8 cellular contexts compared by ENCODE assay signal in the genomic region with DNA sequence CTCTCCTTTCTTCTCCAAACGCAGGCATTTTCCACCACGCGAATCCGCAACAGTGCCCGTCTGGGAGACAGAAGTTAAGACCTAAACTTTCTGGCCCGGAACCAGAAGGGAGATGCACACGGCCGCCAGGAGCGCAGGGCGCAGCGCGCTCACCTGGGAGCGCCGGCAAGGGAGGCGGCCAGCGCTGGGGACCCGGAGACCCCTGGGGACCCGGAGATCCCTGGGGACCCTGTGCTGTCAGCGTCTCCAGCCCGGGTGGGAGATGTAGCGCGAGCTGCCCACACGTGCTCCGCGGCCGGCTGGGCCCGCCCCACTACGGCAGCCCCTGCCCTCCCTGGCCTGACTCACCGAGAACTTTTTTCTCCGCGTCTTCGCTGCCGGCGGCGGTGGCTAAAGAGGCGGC. TPM values are rescaled to one million over a fixed set of nuclear protein-coding genes. Genes with fewer than 3 reads are reported as not detected.
A peak's percentile ranks its signal among the peaks of the same experiment; 100 is the strongest.
DNase-seq lines count a peak whose midpoint lies in the region; ATAC-seq and TF ChIP-seq lines count a peak whose summit lies in the region.

No MANE protein-coding gene starts in this region.

- intact Hi-C loops in upper lobe of right lung (cut with DNase I), result no loop called here

- no peak for TF ChIP-seq EP300 in gastroesophageal sphincter (IDR thresholded peaks at IDR 0.05)

- WGBS in gastroesophageal sphincter (ENCODE audit: low coverage in 1 of 2), 2 donors, result no CpG with 5 or more reads among the region's 36 CpGs

- H3K9me3 Mint-ChIP-seq in osteocyte (ENCODE audit: unreplicated experiment), result no peaks in the 10 kb centered on the region

- peak overlapping the region; percentile 71 for H3K4me3 ChIP-seq in NT2/D1 (ENCODE audit: insufficient read length, low read depth)
- H3K4me3 ChIP-seq in gastroesophageal sphincter, result peak overlapping the region; percentile 48 to 91
- H3K4me3 ChIP-seq in upper lobe of right lung, result peak overlapping the region; percentile 94

- no peak for TF ChIP-seq POLR2A in gastroesophageal sphincter (IDR thresholded peaks at IDR 0.05)

- H3K27me3 ChIP-seq in NT2/D1 (ENCODE audit: insufficient read depth, insufficient read length), result peaks cover 30% of the 10 kb centered on the region
- no peaks in the 10 kb centered on the region for H3K27me3 ChIP-seq in gastroesophageal sphincter
- no peaks in the 10 kb centered on the region for H3K27me3 ChIP-seq in upper lobe of right lung

- H3K4me3 Mint-ChIP-seq in osteocyte (ENCODE audit: unreplicated experiment), result peak overlapping the region; percentile 94

- H3K27ac ChIP-seq in gastroesophageal sphincter (peak overlapping the region; percentile 88 to 99 (median 98)), upper lobe of right lung (peak overlapping the region; percentile 98)

- no peaks in the 10 kb centered on the region for H3K9me3 ChIP-seq in NT2/D1 (ENCODE audit: insufficient read depth, low read length)
- H3K9me3 ChIP-seq in gastroesophageal sphincter, result no peaks in the 10 kb centered on the region
- H3K9me3 ChIP-seq in upper lobe of right lung, result no peaks in the 10 kb centered on the region

- H3K36me3 ChIP-seq in NT2/D1 (ENCODE audit: insufficient read depth, insufficient read length, low read length), result peaks cover 20% of the 10 kb centered on the region
- H3K36me3 ChIP-seq in gastroesophageal sphincter, result no peaks in the 10 kb centered on the region
- no peaks in the 10 kb centered on the region for H3K36me3 ChIP-seq in upper lobe of right lung

- ATAC-seq in HG02623 (IDR thresholded peaks at IDR 0.05; ENCODE audit: unreplicated experiment) (peak; percentile 43), gastroesophageal sphincter (peak; percentile 44), upper lobe of right lung (peak; percentile 49)

- TF ChIP-seq CTCF in gastroesophageal sphincter (IDR thresholded peaks at IDR 0.05) (peak in 3 of 4 experiments; percentile 28 to 58 (median 42)), osteocyte (IDR thresholded peaks at IDR 0.05) (no peak), upper lobe of right lung (IDR thresholded peaks at IDR 0.05) (no peak)

- peak overlapping the region; percentile 98 for H3K27ac Mint-ChIP-seq in osteocyte (ENCODE audit: unreplicated experiment)

- peak overlapping the region; percentile 94 for H3K9ac ChIP-seq in NT2/D1 (ENCODE audit: insufficient read length, low read depth)

- H3K4me1 Mint-ChIP-seq in osteocyte (ENCODE audit: unreplicated experiment), result peaks cover 55% of the 10 kb centered on the region

- peak in 2 of 3 experiments; percentile 67 to 84 for DNase-seq in NCI-H1417 (lab: John Stamatoyannopoulos, UW)
- DNase-seq in NCI-H1417 treated with DMSO at 0.1 percent for 48 hours (lab: John Stamatoyannopoulos, UW), result no peak
- DNase-seq in NT2/D1 (ENCODE audit: low read depth, low spot score), result peak; percentile 40
- peak; percentile 37 for DNase-seq in activated gamma-delta T cell treated with Interleukin-2 at 50 U/mL for 16 hours
- DNase-seq in osteocyte (ENCODE audit: extremely low spot score, unreplicated experiment), result peak; percentile 85
- peak; percentile 80 for DNase-seq in upper lobe of right lung

- H3K4me1 ChIP-seq in NT2/D1 (ENCODE audit: insufficient read depth, insufficient read length) (peaks cover 3% of the 10 kb centered on the region), gastroesophageal sphincter (peaks cover 4 to 48% (median 27%) of the 10 kb centered on the region in 3 donors), upper lobe of right lung (peaks cover 44% of the 10 kb centered on the region)

- H3K27me3 Mint-ChIP-seq in osteocyte (ENCODE audit: unreplicated experiment), result no peaks in the 10 kb centered on the region

- no peaks in the 10 kb centered on the region for H3K36me3 Mint-ChIP-seq in osteocyte (ENCODE audit: unreplicated experiment)

RNA-seq across cellular contexts. Expression of gene YBX3, which starts 0.6 kb away (rescaled TPM):
- total RNA-seq in gastroesophageal sphincter (100 to 1,000 TPM; 283 to 649 (median 523) TPM), osteocyte (302 and 334 TPM in 2 replicates), upper lobe of right lung (292 TPM)

RNA-seq across cellular contexts. Expression of gene STYK1, which starts 48.7 kb away (rescaled TPM):
- under 1 TPM in 3 of 4 donors, not detected in 1; 0.40 to 0.77 (median 0.62) TPM for total RNA-seq in gastroesophageal sphincter
- total RNA-seq in osteocyte, result 0.48 TPM in 1 of 2 replicates, not detected in the other
- total RNA-seq in upper lobe of right lung, result 0.93 TPM

Comparison
In these comparisons a context has a peak if more than half of its experiments do, and no peak if none do; other contexts are left out.
1. CTCF ChIP-seq: peak in gastroesophageal sphincter (3 of 4); none in osteocyte (single experiment) and upper lobe of right lung (single experiment).
2. Peak in every context shown above with its lines, with median percentiles within 50 percentile points of each other: ATAC-seq and H3K4me3 ChIP-seq.